1 cellular context compared by ENCODE assay signal in genomic region chr11:65655570-65656332, GRCh38.
TF ChIP-seq lines count a peak whose summit lies in the region.

No MANE protein-coding gene starts in this region.

TF ChIP-seq in HEK293T, 16 proteins besides CTCF, POLR2A, EP300 and RAD21:
- TF ChIP-seq BHLHE40 (IDR thresholded peaks at IDR 0.05; ENCODE audit: borderline replicate concordance) = no peak
- TF ChIP-seq FOXA1 (IDR thresholded peaks at IDR 0.05) = no peak
- TF ChIP-seq ELF4 (IDR thresholded peaks at IDR 0.05) = no peak
- no peak for TF ChIP-seq SUZ12 (IDR thresholded peaks at IDR 0.05)
- no peak for TF ChIP-seq CTBP1 (IDR thresholded peaks at IDR 0.05; ENCODE audit: borderline replicate concordance)
- TF ChIP-seq ARNT (IDR thresholded peaks at IDR 0.05) = no peak
- no peak for TF ChIP-seq FOXM1 (IDR thresholded peaks at IDR 0.05; ENCODE audit: borderline replicate concordance)
- TF ChIP-seq TARDBP (IDR thresholded peaks at IDR 0.05) = no peak
- no peak for TF ChIP-seq ZNF384 (IDR thresholded peaks at IDR 0.05)
- no peak for TF ChIP-seq L3MBTL2 (conservative IDR thresholded peaks at IDR 0.05)
- TF ChIP-seq NFRKB (IDR thresholded peaks at IDR 0.05) = no peak
- TF ChIP-seq HDGF (IDR thresholded peaks at IDR 0.05; ENCODE audit: borderline replicate concordance) = no peak
- no peak for TF ChIP-seq PKNOX1 (IDR thresholded peaks at IDR 0.05)
- no peak for TF ChIP-seq SP1 (IDR thresholded peaks at IDR 0.05)
- TF ChIP-seq LEF1 (IDR thresholded peaks at IDR 0.05; ENCODE audit: borderline replicate concordance) = no peak
- TF ChIP-seq FOXK2 (IDR thresholded peaks at IDR 0.05) = no peak
